ENCODE assay signal across 2 cellular contexts in the genomic region with DNA sequence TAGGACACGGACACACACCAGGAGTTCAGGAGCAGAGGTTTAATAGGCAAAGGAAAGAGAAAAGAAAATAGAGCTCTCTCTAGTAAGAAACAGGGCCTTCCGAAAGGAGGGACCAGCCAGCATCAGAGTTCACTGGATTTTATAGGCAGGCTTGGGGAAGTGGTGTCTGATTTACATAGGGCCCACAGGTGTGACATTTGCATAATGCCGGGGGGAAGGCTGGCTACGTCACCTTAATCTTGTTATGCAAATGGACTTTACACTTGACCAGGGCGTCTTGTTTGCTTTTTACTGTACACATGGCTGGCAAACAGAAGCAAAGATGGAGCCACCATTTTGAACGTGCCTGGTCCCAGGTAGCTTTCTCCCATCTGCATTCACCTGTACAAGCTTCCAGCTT.
TF ChIP-seq lines count a peak whose summit lies in the region.

A gene with protein sequence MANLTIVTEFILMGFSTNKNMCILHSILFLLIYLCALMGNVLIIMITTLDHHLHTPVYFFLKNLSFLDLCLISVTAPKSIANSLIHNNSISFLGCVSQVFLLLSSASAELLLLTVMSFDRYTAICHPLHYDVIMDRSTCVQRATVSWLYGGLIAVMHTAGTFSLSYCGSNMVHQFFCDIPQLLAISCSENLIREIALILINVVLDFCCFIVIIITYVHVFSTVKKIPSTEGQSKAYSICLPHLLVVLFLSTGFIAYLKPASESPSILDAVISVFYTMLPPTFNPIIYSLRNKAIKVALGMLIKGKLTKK (minus strand): TSS at position 97 of the 400 bp plus-strand sequence. CDS start 8,390 bp downstream, outside the sequence.

TF ChIP-seq in GM23338, 12 proteins besides CTCF, POLR2A, EP300 and RAD21:
- peak; percentile 55; the same call in 1 of the 2 replicates for TF ChIP-seq CREB1 (CRISPR knock-in tag; IDR thresholded peaks at IDR 0.05; ENCODE audit: low read depth)
- TF ChIP-seq, protein P1, sequence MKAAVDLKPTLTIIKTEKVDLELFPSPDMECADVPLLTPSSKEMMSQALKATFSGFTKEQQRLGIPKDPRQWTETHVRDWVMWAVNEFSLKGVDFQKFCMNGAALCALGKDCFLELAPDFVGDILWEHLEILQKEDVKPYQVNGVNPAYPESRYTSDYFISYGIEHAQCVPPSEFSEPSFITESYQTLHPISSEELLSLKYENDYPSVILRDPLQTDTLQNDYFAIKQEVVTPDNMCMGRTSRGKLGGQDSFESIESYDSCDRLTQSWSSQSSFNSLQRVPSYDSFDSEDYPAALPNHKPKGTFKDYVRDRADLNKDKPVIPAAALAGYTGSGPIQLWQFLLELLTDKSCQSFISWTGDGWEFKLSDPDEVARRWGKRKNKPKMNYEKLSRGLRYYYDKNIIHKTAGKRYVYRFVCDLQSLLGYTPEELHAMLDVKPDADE (IDR thresholded peaks at IDR 0.05), result no peak

TF ChIP-seq in WTC11, 78 proteins besides CTCF, POLR2A, EP300 and RAD21:
- TF ChIP-seq RELA (CRISPR knock-in tag; IDR thresholded peaks at IDR 0.05; ENCODE audit: borderline replicate concordance), result no peak
- TF ChIP-seq CREB1 (CRISPR knock-in tag; IDR thresholded peaks at IDR 0.05), result no peak
- no peak for TF ChIP-seq IRF2 (CRISPR knock-in tag; IDR thresholded peaks at IDR 0.05; ENCODE audit: borderline replicate concordance, low read depth)
- TF ChIP-seq, protein P2, sequence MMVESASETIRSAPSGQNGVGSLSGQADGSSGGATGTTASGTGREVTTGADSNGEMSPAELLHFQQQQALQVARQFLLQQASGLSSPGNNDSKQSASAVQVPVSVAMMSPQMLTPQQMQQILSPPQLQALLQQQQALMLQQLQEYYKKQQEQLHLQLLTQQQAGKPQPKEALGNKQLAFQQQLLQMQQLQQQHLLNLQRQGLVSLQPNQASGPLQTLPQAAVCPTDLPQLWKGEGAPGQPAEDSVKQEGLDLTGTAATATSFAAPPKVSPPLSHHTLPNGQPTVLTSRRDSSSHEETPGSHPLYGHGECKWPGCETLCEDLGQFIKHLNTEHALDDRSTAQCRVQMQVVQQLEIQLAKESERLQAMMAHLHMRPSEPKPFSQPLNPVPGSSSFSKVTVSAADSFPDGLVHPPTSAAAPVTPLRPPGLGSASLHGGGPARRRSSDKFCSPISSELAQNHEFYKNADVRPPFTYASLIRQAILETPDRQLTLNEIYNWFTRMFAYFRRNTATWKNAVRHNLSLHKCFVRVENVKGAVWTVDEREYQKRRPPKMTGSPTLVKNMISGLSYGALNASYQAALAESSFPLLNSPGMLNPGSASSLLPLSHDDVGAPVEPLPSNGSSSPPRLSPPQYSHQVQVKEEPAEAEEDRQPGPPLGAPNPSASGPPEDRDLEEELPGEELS (CRISPR knock-in tag; IDR thresholded peaks at IDR 0.05), result no peak
- TF ChIP-seq, protein P3, sequence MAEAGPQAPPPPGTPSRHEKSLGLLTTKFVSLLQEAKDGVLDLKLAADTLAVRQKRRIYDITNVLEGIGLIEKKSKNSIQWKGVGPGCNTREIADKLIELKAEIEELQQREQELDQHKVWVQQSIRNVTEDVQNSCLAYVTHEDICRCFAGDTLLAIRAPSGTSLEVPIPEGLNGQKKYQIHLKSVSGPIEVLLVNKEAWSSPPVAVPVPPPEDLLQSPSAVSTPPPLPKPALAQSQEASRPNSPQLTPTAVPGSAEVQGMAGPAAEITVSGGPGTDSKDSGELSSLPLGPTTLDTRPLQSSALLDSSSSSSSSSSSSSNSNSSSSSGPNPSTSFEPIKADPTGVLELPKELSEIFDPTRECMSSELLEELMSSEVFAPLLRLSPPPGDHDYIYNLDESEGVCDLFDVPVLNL (CRISPR knock-in tag; IDR thresholded peaks at IDR 0.05; ENCODE audit: borderline replicate concordance, low read depth), result no peak
- TF ChIP-seq, protein P4, sequence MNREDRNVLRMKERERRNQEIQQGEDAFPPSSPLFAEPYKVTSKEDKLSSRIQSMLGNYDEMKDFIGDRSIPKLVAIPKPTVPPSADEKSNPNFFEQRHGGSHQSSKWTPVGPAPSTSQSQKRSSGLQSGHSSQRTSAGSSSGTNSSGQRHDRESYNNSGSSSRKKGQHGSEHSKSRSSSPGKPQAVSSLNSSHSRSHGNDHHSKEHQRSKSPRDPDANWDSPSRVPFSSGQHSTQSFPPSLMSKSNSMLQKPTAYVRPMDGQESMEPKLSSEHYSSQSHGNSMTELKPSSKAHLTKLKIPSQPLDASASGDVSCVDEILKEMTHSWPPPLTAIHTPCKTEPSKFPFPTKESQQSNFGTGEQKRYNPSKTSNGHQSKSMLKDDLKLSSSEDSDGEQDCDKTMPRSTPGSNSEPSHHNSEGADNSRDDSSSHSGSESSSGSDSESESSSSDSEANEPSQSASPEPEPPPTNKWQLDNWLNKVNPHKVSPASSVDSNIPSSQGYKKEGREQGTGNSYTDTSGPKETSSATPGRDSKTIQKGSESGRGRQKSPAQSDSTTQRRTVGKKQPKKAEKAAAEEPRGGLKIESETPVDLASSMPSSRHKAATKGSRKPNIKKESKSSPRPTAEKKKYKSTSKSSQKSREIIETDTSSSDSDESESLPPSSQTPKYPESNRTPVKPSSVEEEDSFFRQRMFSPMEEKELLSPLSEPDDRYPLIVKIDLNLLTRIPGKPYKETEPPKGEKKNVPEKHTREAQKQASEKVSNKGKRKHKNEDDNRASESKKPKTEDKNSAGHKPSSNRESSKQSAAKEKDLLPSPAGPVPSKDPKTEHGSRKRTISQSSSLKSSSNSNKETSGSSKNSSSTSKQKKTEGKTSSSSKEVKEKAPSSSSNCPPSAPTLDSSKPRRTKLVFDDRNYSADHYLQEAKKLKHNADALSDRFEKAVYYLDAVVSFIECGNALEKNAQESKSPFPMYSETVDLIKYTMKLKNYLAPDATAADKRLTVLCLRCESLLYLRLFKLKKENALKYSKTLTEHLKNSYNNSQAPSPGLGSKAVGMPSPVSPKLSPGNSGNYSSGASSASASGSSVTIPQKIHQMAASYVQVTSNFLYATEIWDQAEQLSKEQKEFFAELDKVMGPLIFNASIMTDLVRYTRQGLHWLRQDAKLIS (CRISPR knock-in tag; IDR thresholded peaks at IDR 0.05; ENCODE audit: borderline replicate concordance), result no peak
- no peak for TF ChIP-seq SMAD3 (CRISPR knock-in tag; IDR thresholded peaks at IDR 0.05; ENCODE audit: borderline replicate concordance)
- TF ChIP-seq, protein P5, sequence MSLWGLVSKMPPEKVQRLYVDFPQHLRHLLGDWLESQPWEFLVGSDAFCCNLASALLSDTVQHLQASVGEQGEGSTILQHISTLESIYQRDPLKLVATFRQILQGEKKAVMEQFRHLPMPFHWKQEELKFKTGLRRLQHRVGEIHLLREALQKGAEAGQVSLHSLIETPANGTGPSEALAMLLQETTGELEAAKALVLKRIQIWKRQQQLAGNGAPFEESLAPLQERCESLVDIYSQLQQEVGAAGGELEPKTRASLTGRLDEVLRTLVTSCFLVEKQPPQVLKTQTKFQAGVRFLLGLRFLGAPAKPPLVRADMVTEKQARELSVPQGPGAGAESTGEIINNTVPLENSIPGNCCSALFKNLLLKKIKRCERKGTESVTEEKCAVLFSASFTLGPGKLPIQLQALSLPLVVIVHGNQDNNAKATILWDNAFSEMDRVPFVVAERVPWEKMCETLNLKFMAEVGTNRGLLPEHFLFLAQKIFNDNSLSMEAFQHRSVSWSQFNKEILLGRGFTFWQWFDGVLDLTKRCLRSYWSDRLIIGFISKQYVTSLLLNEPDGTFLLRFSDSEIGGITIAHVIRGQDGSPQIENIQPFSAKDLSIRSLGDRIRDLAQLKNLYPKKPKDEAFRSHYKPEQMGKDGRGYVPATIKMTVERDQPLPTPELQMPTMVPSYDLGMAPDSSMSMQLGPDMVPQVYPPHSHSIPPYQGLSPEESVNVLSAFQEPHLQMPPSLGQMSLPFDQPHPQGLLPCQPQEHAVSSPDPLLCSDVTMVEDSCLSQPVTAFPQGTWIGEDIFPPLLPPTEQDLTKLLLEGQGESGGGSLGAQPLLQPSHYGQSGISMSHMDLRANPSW (CRISPR knock-in tag; conservative IDR thresholded peaks at IDR 0.05; ENCODE audit: low read depth), result no peak
- TF ChIP-seq, protein P6, sequence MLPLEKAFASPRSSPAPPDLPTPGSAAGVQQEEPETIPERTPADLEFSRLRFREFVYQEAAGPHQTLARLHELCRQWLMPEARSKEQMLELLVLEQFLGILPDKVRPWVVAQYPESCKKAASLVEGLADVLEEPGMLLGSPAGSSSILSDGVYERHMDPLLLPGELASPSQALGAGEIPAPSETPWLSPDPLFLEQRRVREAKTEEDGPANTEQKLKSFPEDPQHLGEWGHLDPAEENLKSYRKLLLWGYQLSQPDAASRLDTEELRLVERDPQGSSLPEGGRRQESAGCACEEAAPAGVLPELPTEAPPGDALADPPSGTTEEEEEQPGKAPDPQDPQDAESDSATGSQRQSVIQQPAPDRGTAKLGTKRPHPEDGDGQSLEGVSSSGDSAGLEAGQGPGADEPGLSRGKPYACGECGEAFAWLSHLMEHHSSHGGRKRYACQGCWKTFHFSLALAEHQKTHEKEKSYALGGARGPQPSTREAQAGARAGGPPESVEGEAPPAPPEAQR (CRISPR knock-in tag; IDR thresholded peaks at IDR 0.05), result no peak
